2 cellular contexts compared by ENCODE assay signal in the genomic region with DNA sequence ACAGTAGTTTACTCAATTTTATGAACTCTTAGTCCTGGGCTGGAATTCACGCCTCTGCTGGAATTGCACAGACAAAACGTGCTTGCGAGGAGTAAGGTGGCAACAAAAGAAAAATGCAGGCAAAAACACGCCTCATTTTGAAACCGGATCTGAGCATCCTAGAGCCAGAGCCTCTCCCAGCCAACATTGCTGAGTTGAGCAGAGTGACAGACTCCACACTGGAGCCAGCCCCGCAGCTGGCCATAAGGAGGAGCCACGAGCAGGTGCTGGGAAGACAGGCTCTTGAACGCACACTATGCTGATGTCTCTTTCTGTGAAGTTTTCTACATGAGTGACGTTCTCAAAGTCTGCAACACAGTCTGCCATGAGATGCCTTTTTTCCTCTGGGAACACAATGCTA.
TF ChIP-seq lines count a peak whose summit lies in the region.

No MANE protein-coding gene starts in this region.

TF ChIP-seq in HepG2, 621 proteins besides CTCF, POLR2A, EP300 and RAD21:
- TF ChIP-seq ZNF761 (CRISPR knock-in tag; conservative IDR thresholded peaks at IDR 0.05) = no peak
TF ChIP-seq in HepG2: peak in this region for 0.

TF ChIP-seq in H1, 55 proteins besides CTCF, POLR2A, EP300 and RAD21:
- TF ChIP-seq TAF7 (optimal IDR thresholded peaks at IDR 0.05; ENCODE audit: borderline replicate concordance, low read depth, low read length) = no peak
- TF ChIP-seq EZH2 (IDR thresholded peaks at IDR 0.05; ENCODE audit: low read depth, low read length, severe bottlenecking) = no peak
- no peak for TF ChIP-seq HDAC6 (IDR thresholded peaks at IDR 0.05; ENCODE audit: low read depth, low read length)
- TF ChIP-seq PHF8 (conservative IDR thresholded peaks at IDR 0.05; ENCODE audit: low read depth, low read length) = no peak
- no peak for TF ChIP-seq ASH2L (IDR thresholded peaks at IDR 0.05; ENCODE audit: low read length)
- TF ChIP-seq KDM5A (IDR thresholded peaks at IDR 0.05; ENCODE audit: low read length) = no peak
- no peak for TF ChIP-seq JUND (IDR thresholded peaks at IDR 0.05; ENCODE audit: low read length)
- no peak for TF ChIP-seq RFX5 (IDR thresholded peaks at IDR 0.05; ENCODE audit: borderline replicate concordance, low read depth, low read length)
- TF ChIP-seq SIX5 (IDR thresholded peaks at IDR 0.05; ENCODE audit: low read depth, low read length) = no peak
- TF ChIP-seq, protein P1, sequence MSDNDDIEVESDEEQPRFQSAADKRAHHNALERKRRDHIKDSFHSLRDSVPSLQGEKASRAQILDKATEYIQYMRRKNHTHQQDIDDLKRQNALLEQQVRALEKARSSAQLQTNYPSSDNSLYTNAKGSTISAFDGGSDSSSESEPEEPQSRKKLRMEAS (IDR thresholded peaks at IDR 0.05) = no peak
- TF ChIP-seq TAF1 (IDR thresholded peaks at IDR 0.05; ENCODE audit: low read depth, low read length) = no peak
- no peak for TF ChIP-seq SIN3A (conservative IDR thresholded peaks at IDR 0.05 in 1 of 2, IDR thresholded peaks at IDR 0.05 in 1 of 2; ENCODE audit: low read depth in 1 of 2, low read length in 2 of 2)
- TF ChIP-seq, protein P2, sequence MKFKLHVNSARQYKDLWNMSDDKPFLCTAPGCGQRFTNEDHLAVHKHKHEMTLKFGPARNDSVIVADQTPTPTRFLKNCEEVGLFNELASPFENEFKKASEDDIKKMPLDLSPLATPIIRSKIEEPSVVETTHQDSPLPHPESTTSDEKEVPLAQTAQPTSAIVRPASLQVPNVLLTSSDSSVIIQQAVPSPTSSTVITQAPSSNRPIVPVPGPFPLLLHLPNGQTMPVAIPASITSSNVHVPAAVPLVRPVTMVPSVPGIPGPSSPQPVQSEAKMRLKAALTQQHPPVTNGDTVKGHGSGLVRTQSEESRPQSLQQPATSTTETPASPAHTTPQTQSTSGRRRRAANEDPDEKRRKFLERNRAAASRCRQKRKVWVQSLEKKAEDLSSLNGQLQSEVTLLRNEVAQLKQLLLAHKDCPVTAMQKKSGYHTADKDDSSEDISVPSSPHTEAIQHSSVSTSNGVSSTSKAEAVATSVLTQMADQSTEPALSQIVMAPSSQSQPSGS (IDR thresholded peaks at IDR 0.05; ENCODE audit: low read length) = no peak
- no peak for TF ChIP-seq RNF2 (IDR thresholded peaks at IDR 0.05; ENCODE audit: borderline replicate concordance, low read depth, low read length, missing control alignments, poor library complexity, severe bottlenecking)
- no peak for TF ChIP-seq CHD2 (IDR thresholded peaks at IDR 0.05; ENCODE audit: low read length)
- TF ChIP-seq CBX8 (IDR thresholded peaks at IDR 0.05; ENCODE audit: borderline replicate concordance, low read depth, low read length) = no peak
